Comparison of ENCODE assay signal across 8 cellular contexts in the genomic region with DNA sequence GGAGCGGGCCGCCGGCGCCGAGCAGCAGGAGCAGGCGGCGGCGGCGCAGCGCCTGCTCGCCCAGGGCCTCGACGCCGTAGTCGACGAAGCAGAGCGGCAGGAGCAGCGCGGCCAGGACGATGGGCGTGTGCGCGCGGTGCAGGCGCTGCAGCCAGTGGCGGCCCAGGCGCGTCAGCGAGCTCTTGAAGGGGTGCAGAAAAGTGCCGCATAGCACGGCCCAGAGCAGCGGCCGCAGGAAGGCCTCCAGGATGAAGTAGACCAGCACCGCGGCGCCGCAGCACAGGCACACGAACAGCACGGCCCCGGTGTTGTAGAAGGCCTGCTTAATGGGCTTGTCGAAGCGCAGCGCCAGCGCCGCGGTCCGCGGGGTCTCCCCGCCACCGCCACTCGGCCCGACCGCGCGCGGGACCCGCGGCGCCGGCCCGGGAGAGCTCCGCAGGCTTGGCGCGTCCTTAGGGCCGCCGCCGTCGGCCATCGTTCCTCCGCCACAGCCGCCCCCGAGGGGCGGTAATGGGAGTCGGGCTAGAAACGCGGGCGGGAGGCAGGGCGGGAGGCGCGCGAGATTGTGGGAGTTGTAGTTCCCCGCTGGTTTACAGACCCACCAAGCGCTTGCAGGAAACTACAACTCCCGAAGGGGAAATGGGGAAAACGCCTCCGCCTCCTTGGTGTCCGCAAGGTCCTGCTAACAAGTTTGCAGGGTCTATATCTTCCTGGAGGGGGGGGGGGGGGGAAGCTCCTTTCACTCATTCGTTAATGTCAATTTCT. TPM values are rescaled to one million over a fixed set of nuclear protein-coding genes. Genes with fewer than 3 reads are reported as not detected.
DNase-seq lines count a peak whose midpoint lies in the region; ATAC-seq and TF ChIP-seq lines count a peak whose summit lies in the region.

A gene (minus strand): TSS at position 509 of the 765 bp plus-strand sequence. CDS start 34 bp downstream, at position 475.

- TF ChIP-seq CTCF in activated B cell treated with CpG ODN at 0.5 μM for 24 hours (IDR thresholded peaks at IDR 0.05) = no peak

- peak within 1 kb of the TSS; percentile 82 for H3K27ac Mint-ChIP-seq in activated B cell treated with CpG ODN at 0.5 μM for 24 hours

- CTCF ChIA-PET in activated B cell treated with CpG ODN at 0.5 μM for 24 hours (lab: Charles Lee) = no interaction called here

- H3K27ac ChIP-seq in caudate nucleus (ENCODE audit: low read depth, low read length) = peak within 1 kb of the TSS; percentile 36

- DNase-seq in AG08395 (ENCODE audit: low spot score) (peak; percentile 98), NCI-H345 (lab: John Stamatoyannopoulos, UW) (peak; percentile 99), activated B cell treated with CpG ODN at 0.5 μM for 24 hours (peak; percentile 86), caudate nucleus (lab: John Stamatoyannopoulos, UW) (peak; percentile 57 to 99 (median 96)), inferior parietal cortex (ENCODE audit: extremely low spot score) (peak; percentile 94)
- DNase-seq in stimulated activated CD4-positive, alpha-beta T cell treated with anti-CD3 and anti-CD28 coated beads, Interleukin-12 subunit alpha, Interleukin-12 subunit beta, amount 100 ng/mL, for 24 hours (ENCODE audit: low read depth in 2 of 2) = peak; percentile 87 to 92

- ATAC-seq in HG03196 (IDR thresholded peaks at IDR 0.05; ENCODE audit: unreplicated experiment) (peak; percentile 94), activated B cell treated with CpG ODN at 0.5 μM for 24 hours (ENCODE audit: low read depth) (peak; percentile 95)

- H3K4me3 Mint-ChIP-seq in activated B cell treated with CpG ODN at 0.5 μM for 24 hours = peak within 1 kb of the TSS; percentile 88

- H3K36me3 Mint-ChIP-seq in activated B cell treated with CpG ODN at 0.5 μM for 24 hours (ENCODE audit: low read depth) = peaks cover 10% of the 10 kb centered on the region

- peak; percentile 87 for TF ChIP-seq POLR2A in GM18951 (IDR thresholded peaks at IDR 0.05; ENCODE audit: extremely low read depth, insufficient read depth, insufficient read length)

- H3K27me3 Mint-ChIP-seq in activated B cell treated with CpG ODN at 0.5 μM for 24 hours = no peaks in the 10 kb centered on the region

- in situ Hi-C loops in GM18951 (cut with MboI; ENCODE audit: low sequenced_read_pairs, unreplicated experiment) = no loop called here

- H3K9me3 Mint-ChIP-seq in activated B cell treated with CpG ODN at 0.5 μM for 24 hours = no peaks in the 10 kb centered on the region

- peaks cover 36% of the 10 kb centered on the region for H3K4me1 Mint-ChIP-seq in activated B cell treated with CpG ODN at 0.5 μM for 24 hours

- intact Hi-C loops in activated B cell treated with CpG ODN at 0.5 μM for 24 hours (cut with micrococcal nuclease) = loop anchor here (1.0 to 10.0 kb wide), 8 partner anchors 9 to 1835 kb away; a partner anchor contains a TSS

- POLR2A ChIA-PET in activated B cell treated with CpG ODN at 0.5 μM for 24 hours (lab: Charles Lee) = interaction anchor here (0.6 to 1.6 kb wide), 10 partner anchors 10 to 1026 kb away, joined by 3 to 13 read pairs (median 4); a partner anchor contains a TSS

RNA-seq across cellular contexts. Expression of the gene that starts here (rescaled TPM):
- total RNA-seq in activated B cell treated with CpG ODN at 0.5 μM for 24 hours = 16.1 and 20.6 TPM in 2 replicates

Comparison
In these comparisons a context has a peak if more than half of its experiments do, and no peak if none do; other contexts are left out.
1. Peak in every context shown above with its lines: DNase-seq, ATAC-seq and H3K27ac ChIP-seq.